Comparison of ENCODE assay signal across 8 cellular contexts in the genomic region with DNA sequence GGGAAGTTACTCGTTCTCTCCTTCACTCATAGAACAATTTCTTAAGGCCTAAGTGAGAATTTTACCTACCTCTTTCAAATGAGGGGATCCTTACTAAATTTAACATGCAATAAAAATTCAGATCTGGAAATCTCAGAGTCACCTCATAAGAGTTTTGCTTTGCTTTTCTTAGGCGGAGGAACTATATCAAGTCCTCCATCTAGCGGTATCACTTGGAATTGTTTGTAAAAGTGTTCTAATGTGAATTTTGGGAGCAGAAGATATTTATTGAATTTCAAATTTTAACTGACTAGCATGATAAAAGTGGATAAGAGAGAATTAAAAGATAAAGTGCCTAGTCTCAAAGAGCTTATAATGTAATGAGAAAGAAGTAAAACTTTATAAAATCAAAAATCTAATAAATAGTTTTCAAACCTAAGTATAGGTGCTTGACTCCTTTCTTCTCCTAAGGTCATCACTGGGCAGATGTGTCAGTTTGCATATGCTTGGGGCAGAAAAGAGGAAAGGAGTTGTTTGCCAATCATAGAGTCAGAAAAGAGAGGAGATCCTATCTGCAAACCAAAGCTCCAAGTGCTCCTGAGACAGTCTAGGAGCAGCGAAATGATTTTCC.
DNase-seq lines count a peak whose midpoint lies in the region; ATAC-seq and TF ChIP-seq lines count a peak whose summit lies in the region.

No MANE protein-coding gene starts in this region.

- H3K9me3 ChIP-seq in adrenal gland (replicated peaks in 1 of 3): no peaks in the 10 kb centered on the region

- intact Hi-C loops in adrenal gland (cut with DNase I) (loop anchor here (5.0 kb wide), 1 partner anchor 353 kb away; a partner anchor contains a TSS), left colon (cut with DNase I, micrococcal nuclease) (loop anchor here in 1 of 2 donors (5.0 to 10.0 kb wide), 3 partner anchors 288 to 1304 kb away; a partner anchor contains a TSS)

- TF ChIP-seq RAD21 in Ishikawa (IDR thresholded peaks at IDR 0.05; ENCODE audit: low read depth): peak; percentile 56

- H3K27ac ChIP-seq in adrenal gland: no peak overlapping the region

- no peaks in the 10 kb centered on the region for H3K36me3 ChIP-seq in adrenal gland (replicated peaks in 1 of 2)

- 26 to 31% (median 30%) methylated on average over 4 of the region's 4 CpGs for WGBS in adrenal gland, 4 donors

- no peaks in the 10 kb centered on the region for H3K4me1 Mint-ChIP-seq in effector memory CD8-positive, alpha-beta T cell (ENCODE audit: low read depth in 2 of 2)

- no peaks in the 10 kb centered on the region for H3K4me1 ChIP-seq in adrenal gland (replicated peaks in 1 of 2)

- H3K4me3 Mint-ChIP-seq in effector memory CD8-positive, alpha-beta T cell: no peak overlapping the region

- no peaks in the 10 kb centered on the region for H3K27me3 ChIP-seq in adrenal gland

- TF ChIP-seq POLR2A in adrenal gland (IDR thresholded peaks at IDR 0.05): no peak

- no peak overlapping the region for H3K27ac Mint-ChIP-seq in effector memory CD8-positive, alpha-beta T cell

- peak; percentile 63 for ATAC-seq in left colon
- no peak for ATAC-seq in effector memory CD8-positive, alpha-beta T cell (replicated peaks)
- no peak for ATAC-seq in HG03025 (IDR thresholded peaks at IDR 0.05; ENCODE audit: low FRiP score, unreplicated experiment)

- no peak overlapping the region for H3K4me3 ChIP-seq in adrenal gland

- H3K27me3 Mint-ChIP-seq in effector memory CD8-positive, alpha-beta T cell: peaks cover 20 to 27% of the 10 kb centered on the region in 2 donors

- no peaks in the 10 kb centered on the region for H3K9me3 Mint-ChIP-seq in effector memory CD8-positive, alpha-beta T cell

- TF ChIP-seq EP300 in Ishikawa (IDR thresholded peaks at IDR 0.05; ENCODE audit: borderline replicate concordance): no peak

- H3K36me3 Mint-ChIP-seq in effector memory CD8-positive, alpha-beta T cell (ENCODE audit: insufficient read depth): no peaks in the 10 kb centered on the region

- peak; percentile 12 for DNase-seq in NCI-H1105 treated with DMSO at 0.1 percent for 48 hours (lab: John Stamatoyannopoulos, UW)
- no peak for DNase-seq in NCI-H1105 (lab: John Stamatoyannopoulos, UW)
- DNase-seq in adrenal gland: no peak
- DNase-seq in left colon: no peak
- no peak for DNase-seq in effector memory CD8-positive, alpha-beta T cell
- no peak for DNase-seq in activated CD4-positive, alpha-beta T cell treated with anti-CD3 and anti-CD28 coated beads, Interleukin-2, amount 50 U/mL, for 48 hours

- TF ChIP-seq CTCF in adrenal gland (IDR thresholded peaks at IDR 0.05): peak; percentile 68 to 83 (median 74)

TF ChIP-seq in Ishikawa, 13 proteins besides CTCF, POLR2A, EP300 and RAD21:
- no peak for TF ChIP-seq NFIC (IDR thresholded peaks at IDR 0.05)
- no peak for TF ChIP-seq CREB1 (IDR thresholded peaks at IDR 0.05; ENCODE audit: low read depth)
- TF ChIP-seq, protein P1, sequence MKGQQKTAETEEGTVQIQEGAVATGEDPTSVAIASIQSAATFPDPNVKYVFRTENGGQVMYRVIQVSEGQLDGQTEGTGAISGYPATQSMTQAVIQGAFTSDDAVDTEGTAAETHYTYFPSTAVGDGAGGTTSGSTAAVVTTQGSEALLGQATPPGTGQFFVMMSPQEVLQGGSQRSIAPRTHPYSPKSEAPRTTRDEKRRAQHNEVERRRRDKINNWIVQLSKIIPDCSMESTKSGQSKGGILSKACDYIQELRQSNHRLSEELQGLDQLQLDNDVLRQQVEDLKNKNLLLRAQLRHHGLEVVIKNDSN (IDR thresholded peaks at IDR 0.05): no peak
- TF ChIP-seq CEBPB (IDR thresholded peaks at IDR 0.05): no peak
- TF ChIP-seq, protein P2, sequence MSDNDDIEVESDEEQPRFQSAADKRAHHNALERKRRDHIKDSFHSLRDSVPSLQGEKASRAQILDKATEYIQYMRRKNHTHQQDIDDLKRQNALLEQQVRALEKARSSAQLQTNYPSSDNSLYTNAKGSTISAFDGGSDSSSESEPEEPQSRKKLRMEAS (IDR thresholded peaks at IDR 0.05): no peak
- no peak for TF ChIP-seq TAF1 (IDR thresholded peaks at IDR 0.05; ENCODE audit: low read depth)
- TF ChIP-seq YY1 (IDR thresholded peaks at IDR 0.05; ENCODE audit: low read depth): no peak
- TF ChIP-seq FOXM1 (IDR thresholded peaks at IDR 0.05; ENCODE audit: borderline replicate concordance, low read depth): no peak
- TF ChIP-seq EGR1 (IDR thresholded peaks at IDR 0.05): no peak
- TF ChIP-seq, protein P3, sequence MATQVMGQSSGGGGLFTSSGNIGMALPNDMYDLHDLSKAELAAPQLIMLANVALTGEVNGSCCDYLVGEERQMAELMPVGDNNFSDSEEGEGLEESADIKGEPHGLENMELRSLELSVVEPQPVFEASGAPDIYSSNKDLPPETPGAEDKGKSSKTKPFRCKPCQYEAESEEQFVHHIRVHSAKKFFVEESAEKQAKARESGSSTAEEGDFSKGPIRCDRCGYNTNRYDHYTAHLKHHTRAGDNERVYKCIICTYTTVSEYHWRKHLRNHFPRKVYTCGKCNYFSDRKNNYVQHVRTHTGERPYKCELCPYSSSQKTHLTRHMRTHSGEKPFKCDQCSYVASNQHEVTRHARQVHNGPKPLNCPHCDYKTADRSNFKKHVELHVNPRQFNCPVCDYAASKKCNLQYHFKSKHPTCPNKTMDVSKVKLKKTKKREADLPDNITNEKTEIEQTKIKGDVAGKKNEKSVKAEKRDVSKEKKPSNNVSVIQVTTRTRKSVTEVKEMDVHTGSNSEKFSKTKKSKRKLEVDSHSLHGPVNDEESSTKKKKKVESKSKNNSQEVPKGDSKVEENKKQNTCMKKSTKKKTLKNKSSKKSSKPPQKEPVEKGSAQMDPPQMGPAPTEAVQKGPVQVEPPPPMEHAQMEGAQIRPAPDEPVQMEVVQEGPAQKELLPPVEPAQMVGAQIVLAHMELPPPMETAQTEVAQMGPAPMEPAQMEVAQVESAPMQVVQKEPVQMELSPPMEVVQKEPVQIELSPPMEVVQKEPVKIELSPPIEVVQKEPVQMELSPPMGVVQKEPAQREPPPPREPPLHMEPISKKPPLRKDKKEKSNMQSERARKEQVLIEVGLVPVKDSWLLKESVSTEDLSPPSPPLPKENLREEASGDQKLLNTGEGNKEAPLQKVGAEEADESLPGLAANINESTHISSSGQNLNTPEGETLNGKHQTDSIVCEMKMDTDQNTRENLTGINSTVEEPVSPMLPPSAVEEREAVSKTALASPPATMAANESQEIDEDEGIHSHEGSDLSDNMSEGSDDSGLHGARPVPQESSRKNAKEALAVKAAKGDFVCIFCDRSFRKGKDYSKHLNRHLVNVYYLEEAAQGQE (IDR thresholded peaks at IDR 0.05; ENCODE audit: low read depth): no peak
- TF ChIP-seq ZBTB7A (IDR thresholded peaks at IDR 0.05; ENCODE audit: low read depth): no peak
